In the genomic region with DNA sequence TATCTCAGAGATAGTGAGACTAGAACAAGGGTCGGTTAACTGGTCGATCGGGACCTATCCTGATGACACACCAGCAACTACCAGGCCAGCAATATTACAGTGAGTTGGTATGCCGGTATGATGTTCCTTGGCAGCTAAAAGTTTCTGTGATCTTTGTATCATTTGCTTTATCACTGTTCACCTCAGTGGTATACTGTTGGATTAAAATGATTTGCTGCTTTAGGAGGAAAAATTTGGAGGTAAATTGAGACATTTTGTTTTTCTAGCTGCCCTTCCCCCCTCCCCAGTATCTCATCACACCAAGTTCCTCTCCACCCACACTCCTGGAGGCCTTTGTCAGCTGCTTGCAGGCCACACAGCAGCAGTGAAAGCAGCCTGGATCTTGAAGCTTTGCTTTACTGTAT, we compare ENCODE assay signal across 12 cellular contexts. TPM values are rescaled to one million over a fixed set of nuclear protein-coding genes. Genes with fewer than 3 reads are reported as not detected.
DNase-seq lines count a peak whose midpoint lies in the region; ATAC-seq, FAIRE-seq and TF ChIP-seq lines count a peak whose summit lies in the region.
"Had no signal": no experiment of that assay in that cellular context is flagged by ENCODE, and none has a peak within 500 bp of the region (broad histone marks: within the 10 kb centered on the region; RNA-seq: fewer than 3 reads in every experiment).

No MANE protein-coding gene starts in this region.

- no peak overlapping the region for H3K9ac ChIP-seq in H1 (replicated peaks in 1 of 4; ENCODE audit: extremely low read depth in 1 of 4, low read depth in 3 of 4, low read length in 3 of 4)

- peaks cover 17% of the 10 kb centered on the region for H3K36me3 Mint-ChIP-seq in type B pancreatic cell

- WGBS in H1 (ENCODE audit: extremely low coverage in 1 of 2, insufficient coverage in 1 of 2, insufficient read length in 1 of 2, insufficient replicate concordance in 2 of 2, low coverage in 1 of 2, low lambda C conversion rate in 2 of 2, missing lambda C conversion rate in 1 of 2), 2 experiments = 94% methylated on average over 4 of the region's 4 CpGs; no CpG with 5 or more reads in 1 of the 2 experiments

- H3K56ac ChIP-seq in H1 (replicated peaks; ENCODE audit: insufficient read length, low read depth, low read length) = no peak overlapping the region

- POLR2A ChIA-PET in H1 (lab: Charles Lee; ENCODE audit: partially characterized antibody) = interaction anchor here (0.5 to 4.3 kb wide), 8 partner anchors 10 to 705 kb away, joined by 3 to 35 read pairs (median 4); a partner anchor contains a TSS

- no peaks in the 10 kb centered on the region for H3K9me3 Mint-ChIP-seq in type B pancreatic cell

- H3K4me2 ChIP-seq in H1 (ENCODE audit: insufficient read depth in 1 of 2, low read depth in 2 of 2, low read length in 2 of 2) = no peak overlapping the region

- no peak overlapping the region for H3K14ac ChIP-seq in H1 (ENCODE audit: insufficient read length)

- CTCF ChIA-PET in H1 (lab: Charles Lee; ENCODE audit: partially characterized antibody) = interaction anchor here (0.5 to 2.8 kb wide), 7 partner anchors 10 to 161 kb away, joined by 3 to 24 read pairs (median 3); a partner anchor contains a TSS

- peaks cover 6 to 41% (median 22%) of the 10 kb centered on the region in 4 experiments; a peak in 6 of 8 replicates for H3K36me3 ChIP-seq in H1 (ENCODE audit: control insufficient read depth in 2 of 4, insufficient read depth in 4 of 4, low read length in 3 of 4)

- H4K91ac ChIP-seq in H1 (replicated peaks; ENCODE audit: insufficient read length, low read length) = no peak overlapping the region

- FAIRE-seq in H1 (lab: Jason Lieb, UNC) (no peak), GM12892 (lab: Jason Lieb, UNC) (no peak)
- FAIRE-seq: HepG2, islet of Langerhans had no signal

- no peaks in the 10 kb centered on the region for H3K27me3 ChIP-seq in H1 (replicated peaks in 1 of 4; ENCODE audit: control insufficient read depth in 3 of 4, extremely low read depth in 1 of 4, insufficient read depth in 3 of 4, low read length in 3 of 4)

- no peak overlapping the region for H2AFZ ChIP-seq in H1 (ENCODE audit: low read length)

- no peaks in the 10 kb centered on the region for H3K23me2 ChIP-seq in H1 (ENCODE audit: low read depth, low read length)

- no peak for ATAC-seq in SK-N-SH treated with all-trans-retinoic acid at 6 μM for 48 hours
- ATAC-seq: HepG2 had no signal

- TF ChIP-seq EP300 in H1 (IDR thresholded peaks at IDR 0.05; ENCODE audit: borderline replicate concordance in 1 of 2, low read depth in 2 of 2, low read length in 2 of 2) = no peak

- H3K4me1 Mint-ChIP-seq in type B pancreatic cell (ENCODE audit: unreplicated experiment) = peaks cover 44% of the 10 kb centered on the region

- no peaks in the 10 kb centered on the region for H3K9me3 ChIP-seq in H1 (ENCODE audit: insufficient read depth in 2 of 2, low read depth in 1 of 2, low read length in 1 of 2)

- H2BK15ac ChIP-seq in H1 (ENCODE audit: low read length) = no peak overlapping the region

- no peaks in the 10 kb centered on the region for H3K4me1 ChIP-seq in H1 (replicated peaks in 1 of 4; ENCODE audit: control insufficient read depth in 3 of 4, insufficient read depth in 4 of 4, low read length in 3 of 4)

- TF ChIP-seq CTCF in H1 (IDR thresholded peaks at IDR 0.05; ENCODE audit: control extremely low read depth in 1 of 3, insufficient read depth in 1 of 3, low read depth in 1 of 3, low read length in 3 of 3) = no peak
- TF ChIP-seq CTCF in type B pancreatic cell (conservative IDR thresholded peaks at IDR 0.05) = no peak

- peak; percentile 26 for DNase-seq in activated CD8-positive, alpha-beta memory T cell treated with anti-CD3 and anti-CD28 coated beads for 24 hours
- DNase-seq in activated CD8-positive, alpha-beta memory T cell treated with anti-CD3 and anti-CD28 coated beads, Interleukin-2, amount 50 U/mL, for 48 hours = no peak
- DNase-seq in H1 (ENCODE audit: low read depth in 1 of 2, low spot score in 2 of 2) (no peak), myocyte (ENCODE audit: low read depth) (peak; percentile 58), type B pancreatic cell (ENCODE audit: extremely low spot score, unreplicated experiment) (no peak), GM12892 (ENCODE audit: insufficient read length) (no peak)
- DNase-seq in activated naive CD4-positive, alpha-beta T cell (lab: John Stamatoyannopoulos, UW) = no peak
- DNase-seq: retina, SW 1271 had no signal

- TF ChIP-seq POLR2A in H1 (IDR thresholded peaks at IDR 0.05; ENCODE audit: control extremely low read depth in 1 of 2, low read depth in 2 of 2, low read length in 2 of 2) = peak in 1 of 2 experiments; percentile 36; a peak in 1 of 3 replicates
- TF ChIP-seq POLR2A in GM12892 (IDR thresholded peaks at IDR 0.05; ENCODE audit: low read depth, low read length) = no peak

- H2BK20ac ChIP-seq in H1 (ENCODE audit: low read length) = no peak overlapping the region

- peaks cover 0 to 3% of the 10 kb centered on the region in 2 experiments for H4K20me1 ChIP-seq in H1 (replicated peaks in 1 of 2; ENCODE audit: control insufficient read depth in 1 of 2, insufficient read depth in 2 of 2, low read length in 2 of 2)

- H2AK5ac ChIP-seq in H1 (ENCODE audit: low read depth, low read length) = no peak overlapping the region

- no peak overlapping the region for H3K27ac ChIP-seq in H1 (ENCODE audit: low read depth, low read length)

- H3K23ac ChIP-seq in H1 (ENCODE audit: insufficient read length) = no peak overlapping the region

- H2BK12ac ChIP-seq in H1 (ENCODE audit: low read depth, low read length) = no peak overlapping the region

- no peak overlapping the region for H2BK5ac ChIP-seq in H1 (ENCODE audit: low read depth, low read length)

- no peak overlapping the region for H4K8ac ChIP-seq in H1 (ENCODE audit: extremely low read depth, insufficient read depth, low read length)

- H3K18ac ChIP-seq in H1 (ENCODE audit: extremely low read depth, low read length) = no peak overlapping the region

- H3K79me2 ChIP-seq in H1 (ENCODE audit: control insufficient read depth in 1 of 2, insufficient read depth in 2 of 2, low read length in 2 of 2) = no peaks in the 10 kb centered on the region

- H4K5ac ChIP-seq in H1 (ENCODE audit: insufficient read length, low read depth, low read length) = no peak overlapping the region

- H3K79me1 ChIP-seq in H1 (ENCODE audit: low read depth, low read length) = no peaks in the 10 kb centered on the region; the same call in 1 of the 2 replicates

- H3K4ac ChIP-seq in H1 (replicated peaks; ENCODE audit: insufficient read length, low read depth, low read length) = no peak overlapping the region

- peak overlapping the region; percentile 74 for H3K27ac Mint-ChIP-seq in type B pancreatic cell

- H3K27me3 Mint-ChIP-seq in type B pancreatic cell = no peaks in the 10 kb centered on the region

- no peak overlapping the region for H2BK120ac ChIP-seq in H1 (replicated peaks; ENCODE audit: low read depth, low read length)

- no peak for TF ChIP-seq RAD21 in H1 (IDR thresholded peaks at IDR 0.05 in 1 of 2, conservative IDR thresholded peaks at IDR 0.05 in 1 of 2; ENCODE audit: low read depth in 2 of 2, low read length in 2 of 2)

- peak overlapping the region; percentile 12 for H3K4me3 Mint-ChIP-seq in type B pancreatic cell

- no peak overlapping the region for H3K4me3 ChIP-seq in H1 (ENCODE audit: extremely low read depth in 1 of 4, insufficient read depth in 2 of 4, low read depth in 3 of 4, low read length in 4 of 4)

TF ChIP-seq in SK-N-SH treated with all-trans-retinoic acid at 6 μM for 48 hours, 23 proteins besides CTCF, POLR2A, EP300 and RAD21 (continues in another document):
- TF ChIP-seq ARNTL (CRISPR knock-in tag; IDR thresholded peaks at IDR 0.05; ENCODE audit: borderline replicate concordance, low read depth) = no peak
- TF ChIP-seq BACH2 (CRISPR knock-in tag; IDR thresholded peaks at IDR 0.05; ENCODE audit: borderline replicate concordance) = no peak

RNA-seq across cellular contexts. Expression of a gene that starts 6.9 kb away (rescaled TPM):
- 14.6 and 18.5 TPM in 2 replicates for total RNA-seq in H1 (2021; fragmentation: NEBNext Ultra II Directional; extraction: Animal tissue kit (Norgen Biotek cat#: 25700))
- 21.1 and 26.7 TPM in 2 replicates for polyA plus RNA-seq in H1 (2011; rRNA removed)
- 15.5 TPM for polyA plus RNA-seq in H1 (2011; cell fraction: cytosol; rRNA removed)
- 85.9 TPM for polyA plus RNA-seq in H1 (2011; cell fraction: nucleus; rRNA removed)
- 13.3 to 18.4 TPM (median 14.8 TPM) in 4 replicates for polyA plus RNA-seq in H1 (2012, experiment 1 of 2)
- polyA plus RNA-seq in H1 (2012, experiment 2 of 2) = 12.4 TPM
- 15.5 TPM for polyA plus RNA-seq in H1 (2013, experiment 1 of 2)
- 14.7 TPM for polyA plus RNA-seq in H1 (2013, experiment 2 of 2)
- polyA minus RNA-seq in H1 (2011; rRNA and poly(A)+ RNA removed) = 27.2 and 33.9 TPM in 2 replicates
- polyA minus RNA-seq in H1 (2011; cell fraction: cytosol; rRNA and poly(A)+ RNA removed) = 12.8 TPM
- polyA minus RNA-seq in H1 (2011; cell fraction: nucleus; rRNA and poly(A)+ RNA removed) = 35.6 TPM
- total RNA-seq in myocyte = 24.7 and 39.6 TPM in 2 replicates
- polyA plus RNA-seq in myocyte (2012) = 70.3 TPM
- 53.1 and 62.0 TPM in 2 replicates for total RNA-seq in type B pancreatic cell (ENCODE audit: low replicate concordance)
- 13.6 TPM for polyA plus RNA-seq in GM12892 (2012; ENCODE audit: missing spikeins)

RNA-seq across cellular contexts. Expression of a gene that starts 27.5 kb away (rescaled TPM):
- total RNA-seq in H1 (2021; fragmentation: NEBNext Ultra II Directional; extraction: Animal tissue kit (Norgen Biotek cat#: 25700)) = 300 and 301 TPM in 2 replicates
- 140 and 150 TPM in 2 replicates for polyA plus RNA-seq in H1 (2011; rRNA removed)
- 178 TPM for polyA plus RNA-seq in H1 (2011; cell fraction: cytosol; rRNA removed)
- polyA plus RNA-seq in H1 (2011; cell fraction: nucleus; rRNA removed) = 132 TPM
- polyA plus RNA-seq in H1 (2012, experiment 1 of 2) = 186 to 274 TPM (median 201 TPM) in 4 replicates
- 415 TPM for polyA plus RNA-seq in H1 (2012, experiment 2 of 2)
- 193 TPM for polyA plus RNA-seq in H1 (2013, experiment 1 of 2)
- polyA plus RNA-seq in H1 (2013, experiment 2 of 2) = 186 TPM
- polyA minus RNA-seq in H1 (2011; rRNA and poly(A)+ RNA removed) = 97.7 and 118 TPM in 2 replicates
- polyA minus RNA-seq in H1 (2011; cell fraction: cytosol; rRNA and poly(A)+ RNA removed) = 36.1 TPM
- polyA minus RNA-seq in H1 (2011; cell fraction: nucleus; rRNA and poly(A)+ RNA removed) = 59.7 TPM
- total RNA-seq in myocyte = 462 and 502 TPM in 2 replicates
- 4,113 TPM for polyA plus RNA-seq in myocyte (2012)
- total RNA-seq in type B pancreatic cell (ENCODE audit: low replicate concordance) = 97.9 and 106 TPM in 2 replicates
- polyA plus RNA-seq in GM12892 (2012; ENCODE audit: missing spikeins) = 4.5 TPM

RNA-seq across cellular contexts. Expression of a gene that starts 27.6 kb away (rescaled TPM):
- 151 and 161 TPM in 2 replicates for total RNA-seq in H1 (2021; fragmentation: NEBNext Ultra II Directional; extraction: Animal tissue kit (Norgen Biotek cat#: 25700))
- 26.2 and 38.2 TPM in 2 replicates for polyA plus RNA-seq in H1 (2011; rRNA removed)
- polyA plus RNA-seq in H1 (2011; cell fraction: cytosol; rRNA removed) = 38.1 TPM
- polyA plus RNA-seq in H1 (2011; cell fraction: nucleus; rRNA removed) = 26.6 TPM
- 59.5 to 77.0 TPM (median 64.7 TPM) in 4 replicates for polyA plus RNA-seq in H1 (2012, experiment 1 of 2)
- 19.8 TPM for polyA plus RNA-seq in H1 (2012, experiment 2 of 2)
- 66.1 TPM for polyA plus RNA-seq in H1 (2013, experiment 1 of 2)
- 68.8 TPM for polyA plus RNA-seq in H1 (2013, experiment 2 of 2)
- polyA minus RNA-seq in H1 (2011; rRNA and poly(A)+ RNA removed) = 256 and 265 TPM in 2 replicates
- 130 TPM for polyA minus RNA-seq in H1 (2011; cell fraction: cytosol; rRNA and poly(A)+ RNA removed)
- polyA minus RNA-seq in H1 (2011; cell fraction: nucleus; rRNA and poly(A)+ RNA removed) = 53.9 TPM
- total RNA-seq in myocyte (93.0 and 94.1 TPM in 2 replicates), type B pancreatic cell (ENCODE audit: low replicate concordance) (94.5 and 101 TPM in 2 replicates)
- 47.2 TPM for polyA plus RNA-seq in myocyte (2012)
- 22.2 TPM for polyA plus RNA-seq in GM12892 (2012; ENCODE audit: missing spikeins)

Comparison
In these comparisons a context has a peak if more than half of its experiments do, and no peak if none do; other contexts are left out.
1. DNase-seq: peak in activated CD8-positive, alpha-beta memory T cell treated with anti-CD3 and anti-CD28 coated beads for 24 hours (single experiment) and myocyte (single experiment); none in activated CD8-positive, alpha-beta memory T cell treated with anti-CD3 and anti-CD28 coated beads, Interleukin-2, amount 50 U/mL, for 48 hours (single experiment), H1 (0 of 2), type B pancreatic cell (single experiment), activated naive CD4-positive, alpha-beta T cell (0 of 4) and GM12892 (single experiment).